23 cellular contexts compared by ENCODE assay signal in the genomic region with DNA sequence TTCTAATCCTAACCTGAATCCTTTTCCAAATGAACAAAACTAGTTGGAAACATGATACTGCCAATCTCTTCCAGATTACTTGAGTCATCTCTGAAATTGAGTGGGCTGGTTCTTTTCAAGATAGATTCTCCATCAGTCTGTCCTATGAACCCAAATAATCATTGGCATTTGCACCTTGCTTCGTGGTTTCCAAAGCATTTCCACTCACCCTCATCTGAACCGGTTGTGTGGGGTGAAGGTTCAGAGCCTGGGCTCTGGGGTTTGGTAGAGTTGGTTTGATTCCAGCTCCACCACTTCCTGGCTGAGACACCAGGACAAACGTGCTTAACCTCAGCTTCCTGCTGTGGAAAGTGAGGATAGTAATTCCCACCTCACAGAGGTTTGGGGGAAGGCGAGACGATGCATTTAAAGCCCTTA.
DNase-seq lines count a peak whose midpoint lies in the region; ATAC-seq and TF ChIP-seq lines count a peak whose summit lies in the region.
"Had no signal": no experiment of that assay in that cellular context is flagged by ENCODE, and none has a peak within 500 bp of the region (broad histone marks: within the 10 kb centered on the region; RNA-seq: fewer than 3 reads in every experiment).

No MANE protein-coding gene starts in this region.

- no peak overlapping the region for H3K23ac ChIP-seq in mesenchymal stem cell (ENCODE audit: low read length in 2 of 2)

- H2AFZ ChIP-seq in KMS-11 (ENCODE audit: low read depth) (no peak overlapping the region), mesenchymal stem cell (ENCODE audit: low read depth, low read length) (no peak overlapping the region)

- H3K27me3 ChIP-seq in KMS-11 (ENCODE audit: insufficient read depth, low read depth) (no peaks in the 10 kb centered on the region), mesenchymal stem cell (ENCODE audit: control insufficient read depth in 1 of 2, insufficient read depth in 1 of 2, low read length in 2 of 2) (peaks cover 0 to 30% of the 10 kb centered on the region in 2 experiments)
- H3K27me3 ChIP-seq: adrenal gland, ovary had no signal

- H2BK12ac ChIP-seq in mesenchymal stem cell (ENCODE audit: low read length in 2 of 2), result no peak overlapping the region

- peak overlapping the region; percentile 29; the same call in 1 of the 2 replicates for H3K4me2 ChIP-seq in KMS-11
- H3K4me2 ChIP-seq in mesenchymal stem cell (ENCODE audit: low read length, poor library complexity, severe bottlenecking), result no peak overlapping the region

- no peaks in the 10 kb centered on the region for H4K20me1 ChIP-seq in KMS-11 (ENCODE audit: insufficient read depth)

- no peak overlapping the region for H2AK5ac ChIP-seq in mesenchymal stem cell (ENCODE audit: low read length, severe bottlenecking)

- no peaks in the 10 kb centered on the region; the same call in 1 of the 2 replicates for H3K79me2 ChIP-seq in KMS-11 (ENCODE audit: insufficient read depth, low read depth)

- no peak for ATAC-seq in GM19395 (IDR thresholded peaks at IDR 0.05; ENCODE audit: unreplicated experiment)
- ATAC-seq in HG03039 (IDR thresholded peaks at IDR 0.05; ENCODE audit: unreplicated experiment), result no peak
- ATAC-seq: activated CD4-positive, CD25-positive, alpha-beta regulatory T cell treated with anti-CD3 and anti-CD28 coated beads, Interleukin-2, amount 50 U/mL, for 24 hours; foreskin keratinocyte; GM12878; left colon had no signal

- DNase-seq in Daoy (ENCODE audit: low read depth) (peak; percentile 83), astrocyte of the spinal cord (ENCODE audit: low read depth, low spot score) (peak; percentile 37), mesenchymal stem cell (no peak), GM13976 (ENCODE audit: low spot score) (no peak), NCI-H69 (lab: John Stamatoyannopoulos, UW) (no peak)
- DNase-seq: adrenal gland; Caco-2; foreskin keratinocyte; GDM1; KG1; left colon; NCI-H1417 treated with DMSO at 0.1 percent for 48 hours; NCI-H345; ovary; SIG-M5; stimulated activated CD4-positive, alpha-beta T cell treated with anti-CD3 and anti-CD28 coated beads, Interleukin-4, amount 100 ng/mL, for 4 hours; stimulated activated CD8-positive, alpha-beta memory T cell treated with anti-CD3 and anti-CD28 coated beads, Interleukin-4, amount 100 ng/mL, for 48 hours had no signal

- H3K4ac ChIP-seq in mesenchymal stem cell (ENCODE audit: low read depth in 1 of 2, low read length in 2 of 2), result no peak overlapping the region

- H2BK120ac ChIP-seq in mesenchymal stem cell (ENCODE audit: low read depth, low read length), result no peak overlapping the region

- peaks cover 67% of the 10 kb centered on the region for H3K4me1 ChIP-seq in KMS-11 (ENCODE audit: low read depth, poor library complexity, severe bottlenecking)
- peaks cover 2% of the 10 kb centered on the region for H3K4me1 ChIP-seq in mesenchymal stem cell (ENCODE audit: control insufficient read depth, insufficient read depth, low read depth, low read length)

- H4K8ac ChIP-seq in mesenchymal stem cell (ENCODE audit: low read length), result no peak overlapping the region

- H3K18ac ChIP-seq in mesenchymal stem cell (ENCODE audit: low read depth in 1 of 2, low read length in 2 of 2), result no peak overlapping the region

- H3K36me3 ChIP-seq in KMS-11 (ENCODE audit: insufficient read depth), result no peaks in the 10 kb centered on the region
- no peaks in the 10 kb centered on the region for H3K36me3 ChIP-seq in mesenchymal stem cell (ENCODE audit: control insufficient read depth in 1 of 2, insufficient read depth in 2 of 2, low read depth in 1 of 2, low read length in 2 of 2)
- H3K36me3 ChIP-seq: adrenal gland, ovary had no signal

- no peaks in the 10 kb centered on the region for H3K9me3 ChIP-seq in mesenchymal stem cell (ENCODE audit: control insufficient read depth, low read length)
- H3K9me3 ChIP-seq: adrenal gland, Caco-2, ovary had no signal

- in situ Hi-C loops in astrocyte of the spinal cord (cut with HindIII; ENCODE audit: low sequenced_read_pairs) (no loop called here), GM13976 (cut with MboI; ENCODE audit: low sequenced_read_pairs, unreplicated experiment) (no loop called here)

- no peak overlapping the region for H3K4me3 ChIP-seq in KMS-11 (IDR thresholded peaks at IDR 0.05; ENCODE audit: insufficient read depth, low read depth, low read length)
- H3K4me3 ChIP-seq in astrocyte of the spinal cord (ENCODE audit: low read depth, low read length), result no peak overlapping the region
- H3K4me3 ChIP-seq in mesenchymal stem cell (ENCODE audit: insufficient read depth in 1 of 2, low read depth in 1 of 2, low read length in 2 of 2), result no peak overlapping the region
- H3K4me3 ChIP-seq: adrenal gland, GM12878, ovary, skin epidermis had no signal

- no peak overlapping the region for H3K9ac ChIP-seq in KMS-11
- peak overlapping the region; percentile 34 for H3K9ac ChIP-seq in mesenchymal stem cell (ENCODE audit: low read length)

- H3K27ac ChIP-seq in KMS-11 (no peak overlapping the region), mesenchymal stem cell (ENCODE audit: low read length, poor library complexity, severe bottlenecking) (no peak overlapping the region)
- H3K27ac ChIP-seq: adrenal gland, foreskin keratinocyte, ovary, skin epidermis had no signal

- no peak overlapping the region for H3K14ac ChIP-seq in mesenchymal stem cell (ENCODE audit: low read length in 2 of 2)

- H4K91ac ChIP-seq in mesenchymal stem cell (ENCODE audit: low read length), result no peak overlapping the region

- TF ChIP-seq CTCF in KMS-11 (conservative IDR thresholded peaks at IDR 0.05; ENCODE audit: low read depth, low read length), result no peak
- no peak for TF ChIP-seq CTCF in astrocyte of the spinal cord (IDR thresholded peaks at IDR 0.05; ENCODE audit: low read depth, low read length)
- TF ChIP-seq CTCF in GM13976 (IDR thresholded peaks at IDR 0.05; ENCODE audit: borderline replicate concordance, control extremely low read depth, extremely low read depth, insufficient read depth, missing control alignments), result no peak

- no peak overlapping the region for H2BK15ac ChIP-seq in mesenchymal stem cell (ENCODE audit: low read depth, poor library complexity, severe bottlenecking)

- H2BK5ac ChIP-seq in mesenchymal stem cell (ENCODE audit: low read depth, low read length, poor library complexity, severe bottlenecking), result no peak overlapping the region

- no peaks in the 10 kb centered on the region for H3K79me1 ChIP-seq in mesenchymal stem cell (replicated peaks; ENCODE audit: low read length, poor library complexity, severe bottlenecking)

- 55% methylated on average over 4 of the region's 5 CpGs for WGBS in mesenchymal stem cell

Comparison
In these comparisons a context has a peak if more than half of its experiments do, and no peak if none do; other contexts are left out.
1. DNase-seq: peak in Daoy (single experiment) and astrocyte of the spinal cord (single experiment); none in mesenchymal stem cell (single experiment), GM13976 (single experiment) and NCI-H69 (single experiment).